Comparison of ENCODE assay signal across 1 cellular context in genomic region chr16:22671301-22672076, GRCh38.
TF ChIP-seq lines count a peak whose summit lies in the region.

No MANE protein-coding gene starts in this region.

TF ChIP-seq in IMR-90, 13 proteins besides CTCF, POLR2A, EP300 and RAD21 (continued from another document):
- no peak for TF ChIP-seq CEBPB (IDR thresholded peaks at IDR 0.05; ENCODE audit: low read depth, low read length)
- no peak for TF ChIP-seq MAZ (IDR thresholded peaks at IDR 0.05; ENCODE audit: borderline replicate concordance, low read depth, low read length)
- TF ChIP-seq NFE2L2 (IDR thresholded peaks at IDR 0.05; ENCODE audit: low read depth, low read length), result no peak
- TF ChIP-seq FOS (IDR thresholded peaks at IDR 0.05; ENCODE audit: low read depth, low read length), result no peak
